ENCODE assay signal across 31 cellular contexts in the genomic region with DNA sequence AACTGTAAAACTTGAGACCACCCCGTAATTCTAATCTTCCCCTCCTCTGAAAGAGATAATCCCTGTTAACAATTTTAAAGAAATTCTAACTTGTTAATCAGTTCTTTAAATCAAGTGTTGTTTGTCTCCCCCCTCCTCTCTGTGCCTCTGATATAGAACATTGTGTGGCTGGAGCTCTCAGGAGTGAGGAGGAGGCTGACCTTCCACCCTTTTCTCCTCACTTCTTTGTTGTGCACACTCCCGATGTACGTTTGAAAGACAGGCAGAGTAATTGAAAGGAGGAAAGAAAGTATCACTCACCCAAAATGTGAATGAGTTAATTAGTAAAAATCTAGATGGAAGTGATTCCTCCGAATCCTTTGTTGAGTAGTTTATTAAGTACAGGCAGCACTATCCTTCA. TPM values are rescaled to one million over a fixed set of nuclear protein-coding genes. Genes with fewer than 3 reads are reported as not detected.
"Had no signal": no experiment of that assay in that cellular context is flagged by ENCODE, and none has a peak within 500 bp of the region (broad histone marks: within the 10 kb centered on the region; RNA-seq: fewer than 3 reads in every experiment).

No MANE protein-coding gene starts in this region.

- H3K27ac ChIP-seq: cardiac muscle cell, Peyer's patch, SJSA1 had no signal

- H3K9me3 Mint-ChIP-seq: activated CD4-positive, alpha-beta T cell treated with anti-CD3 and anti-CD28 coated beads, Interleukin-2, amount 10 ng/mL, durations not matched to agents 24 days and 14 days; activated CD8-positive, alpha-beta T cell treated with anti-CD3 and anti-CD28 coated beads for 36 hours; activated naive CD8-positive, alpha-beta T cell treated with anti-CD3 and anti-CD28 coated beads for 36 hours; activated T-cell treated with anti-CD3 and anti-CD28 coated beads, Interleukin-2, amount 50 U/mL, for 72 hours; activated T-helper 17 cell treated with anti-CD3 and anti-CD28 coated beads, Interleukin-2, amount 50 U/mL, for 72 hours; T-helper 1 cell treated with Interleukin-12 subunit alpha and Interleukin-12 subunit beta and Interleukin-4 antibody, amounts not matched to agents 30 μg/mL and 1 μg/mL, for 36 hours; T-helper 2 cell treated with Interferon-gamma antibody and Interleukin-4, amounts not matched to agents 5 μg/mL and 100 μg/mL, for 36 hours had no signal

- H3K27me3 ChIP-seq: cardiac muscle cell, Peyer's patch, SJSA1 had no signal

- H3K36me3 ChIP-seq: Peyer's patch, SJSA1 had no signal

- H3K9me3 ChIP-seq: Peyer's patch, SJSA1, SK-N-SH had no signal

- DNase-seq: activated CD4-positive, alpha-beta T cell treated with anti-CD3 and anti-CD28 coated beads, Interleukin-2, amount 10 ng/mL, durations not matched to agents 24 days and 14 days; activated CD4-positive, alpha-beta T cell treated with anti-CD3 and anti-CD28 coated beads, Interleukin-2, amount 50 U/mL, for 4 hours; activated CD8-positive, alpha-beta T cell treated with anti-CD3 and anti-CD28 coated beads for 36 hours; activated effector memory CD4-positive, alpha-beta T cell treated with anti-CD3 and anti-CD28 coated beads, Interleukin-2, amount 50 U/mL, for 16 hours; activated naive CD4-positive, alpha-beta T cell; activated naive CD4-positive, alpha-beta T cell treated with anti-CD3 and anti-CD28 coated beads, Interleukin-2, amount 50 U/mL, for 16 hours; activated naive CD8-positive, alpha-beta T cell treated with anti-CD3 and anti-CD28 coated beads for 36 hours; activated T-cell treated with anti-CD3 and anti-CD28 coated beads, Interleukin-2, amount 50 U/mL, for 1 hour; activated T-cell treated with anti-CD3 and anti-CD28 coated beads, Interleukin-2, amount 50 U/mL, for 72 hours; amniotic stem cell; aorta; KBM-7; NCI-H1105; NCI-H1417 treated with DMSO at 0.1 percent for 48 hours; NCI-H187 treated with DMSO at 0.1 percent for 48 hours; NCI-H2081; NCI-H2227 treated with DMSO at 0.1 percent for 48 hours; NCI-H446; NCI-H510A treated with DMSO at 0.1 percent for 48 hours; PC-3; Peyer's patch; RPMI8226; SHP77 treated with DMSO at 0.1 percent for 48 hours; SK-N-SH had no signal

- H3K4me3 Mint-ChIP-seq: activated CD4-positive, alpha-beta T cell treated with anti-CD3 and anti-CD28 coated beads, Interleukin-2, amount 10 ng/mL, durations not matched to agents 24 days and 14 days; activated CD8-positive, alpha-beta T cell treated with anti-CD3 and anti-CD28 coated beads for 36 hours; activated naive CD8-positive, alpha-beta T cell treated with anti-CD3 and anti-CD28 coated beads for 36 hours; activated T-cell treated with anti-CD3 and anti-CD28 coated beads, Interleukin-2, amount 50 U/mL, for 72 hours; activated T-helper 17 cell treated with anti-CD3 and anti-CD28 coated beads, Interleukin-2, amount 50 U/mL, for 72 hours; T-helper 1 cell treated with Interleukin-12 subunit alpha and Interleukin-12 subunit beta and Interleukin-4 antibody, amounts not matched to agents 30 μg/mL and 1 μg/mL, for 36 hours; T-helper 2 cell treated with Interferon-gamma antibody and Interleukin-4, amounts not matched to agents 5 μg/mL and 100 μg/mL, for 36 hours had no signal

- H3K9ac ChIP-seq: SK-N-SH had no signal

- H3K4me3 ChIP-seq: cardiac muscle cell, Peyer's patch, SJSA1 had no signal

- H3K27ac Mint-ChIP-seq: activated CD4-positive, alpha-beta T cell treated with anti-CD3 and anti-CD28 coated beads, Interleukin-2, amount 10 ng/mL, durations not matched to agents 24 days and 14 days; activated CD8-positive, alpha-beta T cell treated with anti-CD3 and anti-CD28 coated beads for 36 hours; activated naive CD8-positive, alpha-beta T cell treated with anti-CD3 and anti-CD28 coated beads for 36 hours; activated T-cell treated with anti-CD3 and anti-CD28 coated beads, Interleukin-2, amount 50 U/mL, for 72 hours; activated T-helper 17 cell treated with anti-CD3 and anti-CD28 coated beads, Interleukin-2, amount 50 U/mL, for 72 hours; T-helper 1 cell treated with Interleukin-12 subunit alpha and Interleukin-12 subunit beta and Interleukin-4 antibody, amounts not matched to agents 30 μg/mL and 1 μg/mL, for 36 hours; T-helper 2 cell treated with Interferon-gamma antibody and Interleukin-4, amounts not matched to agents 5 μg/mL and 100 μg/mL, for 36 hours had no signal

- H3K36me3 Mint-ChIP-seq: activated naive CD8-positive, alpha-beta T cell treated with anti-CD3 and anti-CD28 coated beads for 36 hours had no signal

- H3K4me2 ChIP-seq: SK-N-SH had no signal

RNA-seq across cellular contexts. Expression of a gene that starts 43.8 kb away (rescaled TPM):
- total RNA-seq: activated CD4-positive, alpha-beta T cell treated with anti-CD3 and anti-CD28 coated beads, Interleukin-2, amount 10 ng/mL, durations not matched to agents 24 days and 14 days; activated CD8-positive, alpha-beta memory T cell treated with anti-CD3 and anti-CD28 coated beads for 36 hours; activated CD8-positive, alpha-beta T cell treated with anti-CD3 and anti-CD28 coated beads for 36 hours; MCF 10A had no signal
